Comparison of ENCODE assay signal across 8 cellular contexts in the genomic region with DNA sequence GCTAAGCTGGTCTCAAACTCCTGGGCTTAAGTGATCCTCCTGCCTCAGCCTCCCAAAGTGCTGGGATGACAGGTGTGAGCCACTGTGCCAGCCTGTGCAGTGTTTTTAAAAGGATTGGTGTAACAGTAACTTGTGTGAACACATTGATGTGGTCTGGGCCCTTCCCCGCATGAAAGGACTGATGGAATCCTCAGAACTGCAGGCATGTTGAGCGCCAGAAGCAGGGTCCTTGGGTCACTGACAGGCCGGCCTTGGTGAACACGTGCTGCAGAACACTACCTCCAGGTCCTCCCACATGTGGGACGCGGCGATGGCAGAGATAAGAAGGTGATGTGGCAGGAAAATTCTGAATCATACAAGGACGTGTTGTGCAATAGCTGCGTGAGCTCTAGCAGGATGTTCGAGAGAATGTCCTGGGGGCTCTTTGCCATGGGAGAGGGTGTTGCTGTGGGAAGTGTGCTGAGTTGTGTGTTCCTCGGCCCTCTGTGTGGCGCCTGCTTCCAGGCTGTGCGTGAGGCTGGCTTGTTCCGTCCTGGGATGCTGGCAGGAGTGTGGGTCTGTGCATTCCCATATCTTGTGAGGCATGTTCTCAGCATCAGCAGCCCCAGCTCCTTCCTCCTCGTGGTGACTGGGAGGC.
DNase-seq lines count a peak whose midpoint lies in the region; ATAC-seq and TF ChIP-seq lines count a peak whose summit lies in the region.

No MANE protein-coding gene starts in this region.

- peak overlapping the region; percentile 62 for H3K27ac Mint-ChIP-seq in CD8-positive, alpha-beta T cell
- H3K27ac Mint-ChIP-seq in natural killer cell: peak overlapping the region; percentile 56 to 71

- H3K36me3 Mint-ChIP-seq in CD8-positive, alpha-beta T cell: peaks cover 39% of the 10 kb centered on the region
- no peaks in the 10 kb centered on the region for H3K36me3 Mint-ChIP-seq in natural killer cell

- POLR2A ChIA-PET in CD8-positive, alpha-beta T cell (lab: Charles Lee): no interaction called here

- no peaks in the 10 kb centered on the region for H3K27me3 Mint-ChIP-seq in CD8-positive, alpha-beta T cell (ENCODE audit: low read depth)
- no peaks in the 10 kb centered on the region for H3K27me3 Mint-ChIP-seq in natural killer cell (ENCODE audit: low read depth in 2 of 2)

- no peaks in the 10 kb centered on the region for H3K4me1 ChIP-seq in CD8-positive, alpha-beta T cell (ENCODE audit: insufficient read depth, low read length)

- H3K4me1 Mint-ChIP-seq in CD8-positive, alpha-beta T cell (ENCODE audit: low read depth): peaks cover 12% of the 10 kb centered on the region
- H3K4me1 Mint-ChIP-seq in natural killer cell: peaks cover 0 to 32% of the 10 kb centered on the region in 2 donors

- ATAC-seq in CD8-positive, alpha-beta T cell: no peak
- ATAC-seq in natural killer cell (no peak), GM19328 (IDR thresholded peaks at IDR 0.05; ENCODE audit: unreplicated experiment) (no peak), HG03432 (IDR thresholded peaks at IDR 0.05; ENCODE audit: unreplicated experiment) (no peak)

- no peak for DNase-seq in CD8-positive, alpha-beta T cell
- DNase-seq in OCI-M1 (lab: John Stamatoyannopoulos, UW): peak; percentile 82
- DNase-seq in cardiac fibroblast (ENCODE audit: low read depth in 2 of 2): peak; percentile 91 to 94
- no peak for DNase-seq in natural killer cell
- DNase-seq in amygdala (lab: John Stamatoyannopoulos, UW): no peak
- no peak for DNase-seq in GDM1 (lab: John Stamatoyannopoulos, UW)

- H3K4me3 Mint-ChIP-seq in CD8-positive, alpha-beta T cell: no peak overlapping the region
- H3K4me3 Mint-ChIP-seq in natural killer cell: no peak overlapping the region

- H3K4me3 ChIP-seq in CD8-positive, alpha-beta T cell (ENCODE audit: low read depth, low read length): no peak overlapping the region
- no peak overlapping the region for H3K4me3 ChIP-seq in cardiac fibroblast (replicated peaks in 1 of 2; ENCODE audit: low read depth in 2 of 2, low read length in 2 of 2)

- H3K9me3 ChIP-seq in CD8-positive, alpha-beta T cell (ENCODE audit: low read length): no peaks in the 10 kb centered on the region

- no peak for TF ChIP-seq CTCF in CD8-positive, alpha-beta T cell (IDR thresholded peaks at IDR 0.05)
- TF ChIP-seq CTCF in cardiac fibroblast (IDR thresholded peaks at IDR 0.05; ENCODE audit: low read depth, low read length) (no peak), natural killer cell (IDR thresholded peaks at IDR 0.05) (no peak)

- CTCF ChIA-PET in CD8-positive, alpha-beta T cell (lab: Charles Lee): no interaction called here

- intact Hi-C loops in CD8-positive, alpha-beta T cell (cut with DNase I, micrococcal nuclease): no loop called here
- intact Hi-C loops in natural killer cell (cut with micrococcal nuclease): no loop called here

- no peaks in the 10 kb centered on the region for H3K27me3 ChIP-seq in CD8-positive, alpha-beta T cell (ENCODE audit: insufficient read depth, low read length)

- H3K9me3 Mint-ChIP-seq in CD8-positive, alpha-beta T cell: no peaks in the 10 kb centered on the region
- H3K9me3 Mint-ChIP-seq in natural killer cell: no peaks in the 10 kb centered on the region

- no peak overlapping the region for H3K27ac ChIP-seq in CD8-positive, alpha-beta T cell (ENCODE audit: low read depth, low read length)

- peaks cover 7% of the 10 kb centered on the region for H3K36me3 ChIP-seq in CD8-positive, alpha-beta T cell (ENCODE audit: insufficient read depth, low read length)

Comparison
In these comparisons a context has a peak if more than half of its experiments do, and no peak if none do; other contexts are left out.
1. DNase-seq: peak in OCI-M1 (single experiment) and cardiac fibroblast (2 of 2); none in CD8-positive, alpha-beta T cell (0 of 7), natural killer cell (single experiment), amygdala (0 of 56) and GDM1 (single experiment).